Comparison of ENCODE assay signal across 2 cellular contexts in the genomic region with DNA sequence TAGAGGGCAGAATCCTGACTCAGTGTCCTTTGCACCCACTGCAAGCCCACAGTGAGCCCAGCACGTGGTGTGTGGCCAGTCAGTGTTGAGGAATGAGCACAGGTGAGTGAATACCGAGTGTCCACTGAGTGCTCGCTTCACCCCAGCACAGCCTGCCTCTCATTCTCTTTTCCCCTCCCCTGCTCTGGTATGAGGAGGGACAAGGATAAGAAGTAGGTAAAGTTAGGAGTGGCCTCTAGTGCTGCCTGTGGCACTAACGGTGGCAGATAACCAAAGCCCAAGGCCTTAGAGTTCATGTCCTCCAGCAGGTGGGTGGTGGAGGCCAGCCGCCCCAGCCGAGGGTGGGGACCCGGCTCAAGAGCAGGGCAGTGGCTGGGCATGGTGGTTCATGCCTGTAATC.
TF ChIP-seq lines count a peak whose summit lies in the region.

No MANE protein-coding gene starts in this region.

TF ChIP-seq in HepG2, 621 proteins besides CTCF, POLR2A, EP300 and RAD21 (continues in another document):
- TF ChIP-seq MED13 (CRISPR knock-in tag; IDR thresholded peaks at IDR 0.05) (no peak), ZNF589 (CRISPR knock-in tag; conservative IDR thresholded peaks at IDR 0.05) (no peak)
- TF ChIP-seq, protein P1, sequence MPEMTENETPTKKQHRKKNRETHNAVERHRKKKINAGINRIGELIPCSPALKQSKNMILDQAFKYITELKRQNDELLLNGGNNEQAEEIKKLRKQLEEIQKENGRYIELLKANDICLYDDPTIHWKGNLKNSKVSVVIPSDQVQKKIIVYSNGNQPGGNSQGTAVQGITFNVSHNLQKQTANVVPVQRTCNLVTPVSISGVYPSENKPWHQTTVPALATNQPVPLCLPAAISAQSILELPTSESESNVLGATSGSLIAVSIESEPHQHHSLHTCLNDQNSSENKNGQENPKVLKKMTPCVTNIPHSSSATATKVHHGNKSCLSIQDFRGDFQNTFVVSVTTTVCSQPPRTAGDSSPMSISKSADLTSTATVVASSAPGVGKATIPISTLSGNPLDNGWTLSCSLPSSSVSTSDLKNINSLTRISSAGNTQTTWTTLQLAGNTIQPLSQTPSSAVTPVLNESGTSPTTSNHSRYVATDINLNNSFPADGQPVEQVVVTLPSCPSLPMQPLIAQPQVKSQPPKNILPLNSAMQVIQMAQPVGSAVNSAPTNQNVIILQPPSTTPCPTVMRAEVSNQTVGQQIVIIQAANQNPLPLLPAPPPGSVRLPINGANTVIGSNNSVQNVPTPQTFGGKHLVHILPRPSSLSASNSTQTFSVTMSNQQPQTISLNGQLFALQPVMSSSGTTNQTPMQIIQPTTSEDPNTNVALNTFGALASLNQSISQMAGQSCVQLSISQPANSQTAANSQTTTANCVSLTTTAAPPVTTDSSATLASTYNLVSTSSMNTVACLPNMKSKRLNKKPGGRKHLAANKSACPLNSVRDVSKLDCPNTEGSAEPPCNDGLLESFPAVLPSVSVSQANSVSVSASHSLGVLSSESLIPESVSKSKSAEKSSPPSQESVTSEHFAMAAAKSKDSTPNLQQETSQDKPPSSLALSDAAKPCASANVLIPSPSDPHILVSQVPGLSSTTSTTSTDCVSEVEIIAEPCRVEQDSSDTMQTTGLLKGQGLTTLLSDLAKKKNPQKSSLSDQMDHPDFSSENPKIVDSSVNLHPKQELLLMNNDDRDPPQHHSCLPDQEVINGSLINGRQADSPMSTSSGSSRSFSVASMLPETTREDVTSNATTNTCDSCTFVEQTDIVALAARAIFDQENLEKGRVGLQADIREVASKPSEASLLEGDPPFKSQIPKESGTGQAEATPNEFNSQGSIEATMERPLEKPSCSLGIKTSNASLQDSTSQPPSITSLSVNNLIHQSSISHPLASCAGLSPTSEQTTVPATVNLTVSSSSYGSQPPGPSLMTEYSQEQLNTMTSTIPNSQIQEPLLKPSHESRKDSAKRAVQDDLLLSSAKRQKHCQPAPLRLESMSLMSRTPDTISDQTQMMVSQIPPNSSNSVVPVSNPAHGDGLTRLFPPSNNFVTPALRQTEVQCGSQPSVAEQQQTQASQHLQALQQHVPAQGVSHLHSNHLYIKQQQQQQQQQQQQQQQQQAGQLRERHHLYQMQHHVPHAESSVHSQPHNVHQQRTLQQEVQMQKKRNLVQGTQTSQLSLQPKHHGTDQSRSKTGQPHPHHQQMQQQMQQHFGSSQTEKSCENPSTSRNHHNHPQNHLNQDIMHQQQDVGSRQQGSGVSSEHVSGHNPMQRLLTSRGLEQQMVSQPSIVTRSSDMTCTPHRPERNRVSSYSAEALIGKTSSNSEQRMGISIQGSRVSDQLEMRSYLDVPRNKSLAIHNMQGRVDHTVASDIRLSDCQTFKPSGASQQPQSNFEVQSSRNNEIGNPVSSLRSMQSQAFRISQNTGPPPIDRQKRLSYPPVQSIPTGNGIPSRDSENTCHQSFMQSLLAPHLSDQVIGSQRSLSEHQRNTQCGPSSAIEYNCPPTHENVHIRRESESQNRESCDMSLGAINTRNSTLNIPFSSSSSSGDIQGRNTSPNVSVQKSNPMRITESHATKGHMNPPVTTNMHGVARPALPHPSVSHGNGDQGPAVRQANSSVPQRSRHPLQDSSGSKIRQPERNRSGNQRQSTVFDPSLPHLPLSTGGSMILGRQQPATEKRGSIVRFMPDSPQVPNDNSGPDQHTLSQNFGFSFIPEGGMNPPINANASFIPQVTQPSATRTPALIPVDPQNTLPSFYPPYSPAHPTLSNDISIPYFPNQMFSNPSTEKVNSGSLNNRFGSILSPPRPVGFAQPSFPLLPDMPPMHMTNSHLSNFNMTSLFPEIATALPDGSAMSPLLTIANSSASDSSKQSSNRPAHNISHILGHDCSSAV (CRISPR knock-in tag; IDR thresholded peaks at IDR 0.05; ENCODE audit: borderline replicate concordance), result no peak
- TF ChIP-seq, protein P2, sequence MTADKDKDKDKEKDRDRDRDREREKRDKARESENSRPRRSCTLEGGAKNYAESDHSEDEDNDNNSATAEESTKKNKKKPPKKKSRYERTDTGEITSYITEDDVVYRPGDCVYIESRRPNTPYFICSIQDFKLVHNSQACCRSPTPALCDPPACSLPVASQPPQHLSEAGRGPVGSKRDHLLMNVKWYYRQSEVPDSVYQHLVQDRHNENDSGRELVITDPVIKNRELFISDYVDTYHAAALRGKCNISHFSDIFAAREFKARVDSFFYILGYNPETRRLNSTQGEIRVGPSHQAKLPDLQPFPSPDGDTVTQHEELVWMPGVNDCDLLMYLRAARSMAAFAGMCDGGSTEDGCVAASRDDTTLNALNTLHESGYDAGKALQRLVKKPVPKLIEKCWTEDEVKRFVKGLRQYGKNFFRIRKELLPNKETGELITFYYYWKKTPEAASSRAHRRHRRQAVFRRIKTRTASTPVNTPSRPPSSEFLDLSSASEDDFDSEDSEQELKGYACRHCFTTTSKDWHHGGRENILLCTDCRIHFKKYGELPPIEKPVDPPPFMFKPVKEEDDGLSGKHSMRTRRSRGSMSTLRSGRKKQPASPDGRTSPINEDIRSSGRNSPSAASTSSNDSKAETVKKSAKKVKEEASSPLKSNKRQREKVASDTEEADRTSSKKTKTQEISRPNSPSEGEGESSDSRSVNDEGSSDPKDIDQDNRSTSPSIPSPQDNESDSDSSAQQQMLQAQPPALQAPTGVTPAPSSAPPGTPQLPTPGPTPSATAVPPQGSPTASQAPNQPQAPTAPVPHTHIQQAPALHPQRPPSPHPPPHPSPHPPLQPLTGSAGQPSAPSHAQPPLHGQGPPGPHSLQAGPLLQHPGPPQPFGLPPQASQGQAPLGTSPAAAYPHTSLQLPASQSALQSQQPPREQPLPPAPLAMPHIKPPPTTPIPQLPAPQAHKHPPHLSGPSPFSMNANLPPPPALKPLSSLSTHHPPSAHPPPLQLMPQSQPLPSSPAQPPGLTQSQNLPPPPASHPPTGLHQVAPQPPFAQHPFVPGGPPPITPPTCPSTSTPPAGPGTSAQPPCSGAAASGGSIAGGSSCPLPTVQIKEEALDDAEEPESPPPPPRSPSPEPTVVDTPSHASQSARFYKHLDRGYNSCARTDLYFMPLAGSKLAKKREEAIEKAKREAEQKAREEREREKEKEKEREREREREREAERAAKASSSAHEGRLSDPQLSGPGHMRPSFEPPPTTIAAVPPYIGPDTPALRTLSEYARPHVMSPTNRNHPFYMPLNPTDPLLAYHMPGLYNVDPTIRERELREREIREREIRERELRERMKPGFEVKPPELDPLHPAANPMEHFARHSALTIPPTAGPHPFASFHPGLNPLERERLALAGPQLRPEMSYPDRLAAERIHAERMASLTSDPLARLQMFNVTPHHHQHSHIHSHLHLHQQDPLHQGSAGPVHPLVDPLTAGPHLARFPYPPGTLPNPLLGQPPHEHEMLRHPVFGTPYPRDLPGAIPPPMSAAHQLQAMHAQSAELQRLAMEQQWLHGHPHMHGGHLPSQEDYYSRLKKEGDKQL (CRISPR knock-in tag; IDR thresholded peaks at IDR 0.05; ENCODE audit: low read depth), result no peak
- TF ChIP-seq, protein P3, sequence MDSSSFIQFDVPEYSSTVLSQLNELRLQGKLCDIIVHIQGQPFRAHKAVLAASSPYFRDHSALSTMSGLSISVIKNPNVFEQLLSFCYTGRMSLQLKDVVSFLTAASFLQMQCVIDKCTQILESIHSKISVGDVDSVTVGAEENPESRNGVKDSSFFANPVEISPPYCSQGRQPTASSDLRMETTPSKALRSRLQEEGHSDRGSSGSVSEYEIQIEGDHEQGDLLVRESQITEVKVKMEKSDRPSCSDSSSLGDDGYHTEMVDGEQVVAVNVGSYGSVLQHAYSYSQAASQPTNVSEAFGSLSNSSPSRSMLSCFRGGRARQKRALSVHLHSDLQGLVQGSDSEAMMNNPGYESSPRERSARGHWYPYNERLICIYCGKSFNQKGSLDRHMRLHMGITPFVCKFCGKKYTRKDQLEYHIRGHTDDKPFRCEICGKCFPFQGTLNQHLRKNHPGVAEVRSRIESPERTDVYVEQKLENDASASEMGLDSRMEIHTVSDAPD (CRISPR knock-in tag; IDR thresholded peaks at IDR 0.05), result no peak

TF ChIP-seq in GM12878, 131 proteins besides CTCF, POLR2A, EP300 and RAD21:
- TF ChIP-seq EGR1 (IDR thresholded peaks at IDR 0.05; ENCODE audit: borderline replicate concordance in 1 of 2, low read depth in 2 of 2, low read length in 2 of 2) (no peak), ZNF217 (IDR thresholded peaks at IDR 0.05) (no peak), SRF (IDR thresholded peaks at IDR 0.05; ENCODE audit: low read depth in 2 of 2, low read length in 2 of 2) (no peak), ATF7 (IDR thresholded peaks at IDR 0.05; ENCODE audit: low read depth) (no peak)
- TF ChIP-seq, protein P4, sequence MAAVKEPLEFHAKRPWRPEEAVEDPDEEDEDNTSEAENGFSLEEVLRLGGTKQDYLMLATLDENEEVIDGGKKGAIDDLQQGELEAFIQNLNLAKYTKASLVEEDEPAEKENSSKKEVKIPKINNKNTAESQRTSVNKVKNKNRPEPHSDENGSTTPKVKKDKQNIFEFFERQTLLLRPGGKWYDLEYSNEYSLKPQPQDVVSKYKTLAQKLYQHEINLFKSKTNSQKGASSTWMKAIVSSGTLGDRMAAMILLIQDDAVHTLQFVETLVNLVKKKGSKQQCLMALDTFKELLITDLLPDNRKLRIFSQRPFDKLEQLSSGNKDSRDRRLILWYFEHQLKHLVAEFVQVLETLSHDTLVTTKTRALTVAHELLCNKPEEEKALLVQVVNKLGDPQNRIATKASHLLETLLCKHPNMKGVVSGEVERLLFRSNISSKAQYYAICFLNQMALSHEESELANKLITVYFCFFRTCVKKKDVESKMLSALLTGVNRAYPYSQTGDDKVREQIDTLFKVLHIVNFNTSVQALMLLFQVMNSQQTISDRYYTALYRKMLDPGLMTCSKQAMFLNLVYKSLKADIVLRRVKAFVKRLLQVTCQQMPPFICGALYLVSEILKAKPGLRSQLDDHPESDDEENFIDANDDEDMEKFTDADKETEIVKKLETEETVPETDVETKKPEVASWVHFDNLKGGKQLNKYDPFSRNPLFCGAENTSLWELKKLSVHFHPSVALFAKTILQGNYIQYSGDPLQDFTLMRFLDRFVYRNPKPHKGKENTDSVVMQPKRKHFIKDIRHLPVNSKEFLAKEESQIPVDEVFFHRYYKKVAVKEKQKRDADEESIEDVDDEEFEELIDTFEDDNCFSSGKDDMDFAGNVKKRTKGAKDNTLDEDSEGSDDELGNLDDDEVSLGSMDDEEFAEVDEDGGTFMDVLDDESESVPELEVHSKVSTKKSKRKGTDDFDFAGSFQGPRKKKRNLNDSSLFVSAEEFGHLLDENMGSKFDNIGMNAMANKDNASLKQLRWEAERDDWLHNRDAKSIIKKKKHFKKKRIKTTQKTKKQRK (IDR thresholded peaks at IDR 0.05; ENCODE audit: low read depth, low read length), result no peak
TF ChIP-seq in GM12878: peak in this region for 0.
